1 cellular context compared by ENCODE assay signal in genomic region chr2:241635756-241636155, GRCh38.
TF ChIP-seq lines count a peak whose summit lies in the region.

No MANE protein-coding gene starts in this region.

TF ChIP-seq in GM12878, 131 proteins besides CTCF, POLR2A, EP300 and RAD21:
- TF ChIP-seq CEBPZ (IDR thresholded peaks at IDR 0.05; ENCODE audit: low read depth, low read length) (no peak), STAT3 (IDR thresholded peaks at IDR 0.05; ENCODE audit: low read depth, low read length) (no peak), KDM1A (IDR thresholded peaks at IDR 0.05; ENCODE audit: borderline replicate concordance) (no peak), MTA3 (IDR thresholded peaks at IDR 0.05; ENCODE audit: borderline replicate concordance, low read length) (no peak), RELA (IDR thresholded peaks at IDR 0.05; ENCODE audit: borderline replicate concordance, partially characterized antibody) (no peak), CBX5 (IDR thresholded peaks at IDR 0.05; ENCODE audit: low read depth) (no peak), YBX1 (IDR thresholded peaks at IDR 0.05) (no peak), CREM (IDR thresholded peaks at IDR 0.05; ENCODE audit: low read depth) (no peak), WRNIP1 (IDR thresholded peaks at IDR 0.05; ENCODE audit: borderline replicate concordance, low read depth, low read length) (no peak), SIX5 (IDR thresholded peaks at IDR 0.05; ENCODE audit: low read depth, low read length, severe bottlenecking) (no peak), MYB (IDR thresholded peaks at IDR 0.05; ENCODE audit: borderline replicate concordance, low read depth, low read length) (no peak), ZNF24 (IDR thresholded peaks at IDR 0.05) (no peak), SREBF1 (IDR thresholded peaks at IDR 0.05; ENCODE audit: low read length) (no peak), SUZ12 (IDR thresholded peaks at IDR 0.05; ENCODE audit: unreplicated experiment) (no peak), ATF3 (IDR thresholded peaks at IDR 0.05; ENCODE audit: borderline replicate concordance, extremely low read depth, low read depth, low read length) (no peak), TCF7 (IDR thresholded peaks at IDR 0.05; ENCODE audit: borderline replicate concordance) (no peak), LARP7 (IDR thresholded peaks at IDR 0.05) (no peak)
- TF ChIP-seq, protein P1, sequence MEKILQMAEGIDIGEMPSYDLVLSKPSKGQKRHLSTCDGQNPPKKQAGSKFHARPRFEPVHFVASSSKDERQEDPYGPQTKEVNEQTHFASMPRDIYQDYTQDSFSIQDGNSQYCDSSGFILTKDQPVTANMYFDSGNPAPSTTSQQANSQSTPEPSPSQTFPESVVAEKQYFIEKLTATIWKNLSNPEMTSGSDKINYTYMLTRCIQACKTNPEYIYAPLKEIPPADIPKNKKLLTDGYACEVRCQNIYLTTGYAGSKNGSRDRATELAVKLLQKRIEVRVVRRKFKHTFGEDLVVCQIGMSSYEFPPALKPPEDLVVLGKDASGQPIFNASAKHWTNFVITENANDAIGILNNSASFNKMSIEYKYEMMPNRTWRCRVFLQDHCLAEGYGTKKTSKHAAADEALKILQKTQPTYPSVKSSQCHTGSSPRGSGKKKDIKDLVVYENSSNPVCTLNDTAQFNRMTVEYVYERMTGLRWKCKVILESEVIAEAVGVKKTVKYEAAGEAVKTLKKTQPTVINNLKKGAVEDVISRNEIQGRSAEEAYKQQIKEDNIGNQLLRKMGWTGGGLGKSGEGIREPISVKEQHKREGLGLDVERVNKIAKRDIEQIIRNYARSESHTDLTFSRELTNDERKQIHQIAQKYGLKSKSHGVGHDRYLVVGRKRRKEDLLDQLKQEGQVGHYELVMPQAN (conservative IDR thresholded peaks at IDR 0.05) = no peak
- TF ChIP-seq, protein P2, sequence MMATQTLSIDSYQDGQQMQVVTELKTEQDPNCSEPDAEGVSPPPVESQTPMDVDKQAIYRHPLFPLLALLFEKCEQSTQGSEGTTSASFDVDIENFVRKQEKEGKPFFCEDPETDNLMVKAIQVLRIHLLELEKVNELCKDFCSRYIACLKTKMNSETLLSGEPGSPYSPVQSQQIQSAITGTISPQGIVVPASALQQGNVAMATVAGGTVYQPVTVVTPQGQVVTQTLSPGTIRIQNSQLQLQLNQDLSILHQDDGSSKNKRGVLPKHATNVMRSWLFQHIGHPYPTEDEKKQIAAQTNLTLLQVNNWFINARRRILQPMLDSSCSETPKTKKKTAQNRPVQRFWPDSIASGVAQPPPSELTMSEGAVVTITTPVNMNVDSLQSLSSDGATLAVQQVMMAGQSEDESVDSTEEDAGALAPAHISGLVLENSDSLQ (IDR thresholded peaks at IDR 0.05) = no peak
- TF ChIP-seq, protein P3, sequence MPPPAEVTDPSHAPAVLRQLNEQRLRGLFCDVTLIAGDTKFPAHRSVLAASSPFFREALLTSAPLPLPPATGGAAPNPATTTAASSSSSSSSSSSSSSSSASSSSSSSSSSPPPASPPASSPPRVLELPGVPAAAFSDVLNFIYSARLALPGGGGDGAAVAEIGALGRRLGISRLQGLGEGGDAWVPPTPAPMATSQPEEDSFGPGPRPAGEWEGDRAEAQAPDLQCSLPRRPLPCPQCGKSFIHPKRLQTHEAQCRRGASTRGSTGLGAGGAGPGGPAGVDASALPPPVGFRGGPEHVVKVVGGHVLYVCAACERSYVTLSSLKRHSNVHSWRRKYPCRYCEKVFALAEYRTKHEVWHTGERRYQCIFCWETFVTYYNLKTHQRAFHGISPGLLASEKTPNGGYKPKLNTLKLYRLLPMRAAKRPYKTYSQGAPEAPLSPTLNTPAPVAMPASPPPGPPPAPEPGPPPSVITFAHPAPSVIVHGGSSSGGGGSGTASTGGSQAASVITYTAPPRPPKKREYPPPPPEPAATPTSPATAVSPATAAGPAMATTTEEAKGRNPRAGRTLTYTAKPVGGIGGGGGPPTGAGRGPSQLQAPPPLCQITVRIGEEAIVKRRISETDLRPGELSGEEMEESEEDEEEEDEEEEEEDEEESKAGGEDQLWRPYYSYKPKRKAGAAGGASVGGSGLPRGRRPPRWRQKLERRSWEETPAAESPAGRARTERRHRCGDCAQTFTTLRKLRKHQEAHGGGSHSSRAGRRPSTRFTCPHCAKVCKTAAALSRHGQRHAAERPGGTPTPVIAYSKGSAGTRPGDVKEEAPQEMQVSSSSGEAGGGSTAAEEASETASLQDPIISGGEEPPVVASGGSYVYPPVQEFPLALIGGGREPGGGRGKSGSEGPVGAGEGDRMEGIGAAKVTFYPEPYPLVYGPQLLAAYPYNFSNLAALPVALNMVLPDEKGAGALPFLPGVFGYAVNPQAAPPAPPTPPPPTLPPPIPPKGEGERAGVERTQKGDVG (CRISPR knock-in tag; IDR thresholded peaks at IDR 0.05) = no peak
